7 cellular contexts compared by ENCODE assay signal in the genomic region with DNA sequence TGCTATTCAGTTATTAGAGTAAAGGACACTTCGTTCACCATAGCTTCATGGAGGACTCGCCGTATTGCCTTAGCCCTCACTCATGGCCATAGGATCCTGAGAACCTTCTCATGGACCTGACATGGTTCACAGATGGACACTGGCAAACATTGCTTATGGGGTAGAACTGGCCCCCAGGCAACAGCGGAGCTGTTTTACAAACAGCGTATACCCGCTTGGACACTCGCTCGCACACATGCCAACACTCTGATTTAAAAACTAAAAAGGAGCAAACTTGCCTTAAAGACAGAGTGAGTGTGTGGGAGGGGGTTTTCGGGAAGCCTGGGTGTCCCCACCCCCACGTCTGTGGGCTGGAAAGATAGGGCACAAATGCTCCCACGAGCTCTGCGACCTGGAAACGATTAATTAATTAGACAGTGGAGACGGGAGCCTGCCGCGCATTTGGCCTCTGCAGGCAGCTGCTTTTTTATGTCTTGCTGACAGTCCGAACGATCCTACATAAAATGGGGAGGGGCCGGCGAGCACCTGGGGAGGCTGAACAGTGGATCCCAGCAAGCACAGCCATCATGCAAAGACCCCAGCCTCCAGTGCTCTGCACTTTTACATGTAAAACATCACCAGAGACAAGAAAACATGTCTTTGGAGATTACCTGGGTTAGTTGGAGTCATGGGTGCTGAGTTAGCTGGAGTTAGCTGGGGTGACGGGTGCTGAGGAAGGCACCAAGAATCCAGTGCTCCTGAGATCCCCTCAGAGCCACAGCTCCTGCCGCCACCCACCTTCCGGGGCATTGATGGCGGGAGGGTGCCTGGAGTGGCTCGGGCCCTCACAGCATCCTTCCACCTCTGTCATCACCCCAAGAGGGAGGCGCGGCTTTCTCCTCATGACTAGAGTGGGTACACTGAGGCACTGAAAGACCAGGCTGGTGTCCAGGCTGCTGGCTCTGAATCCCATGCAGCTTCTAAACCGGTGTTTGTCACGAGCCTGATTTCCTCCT.
DNase-seq lines count a peak whose midpoint lies in the region; TF ChIP-seq lines count a peak whose summit lies in the region.
"Not testable (repeated sequence)": the region's sequence is repeated elsewhere in the genome, so short reads cannot be mapped to it uniquely, and the experiment has no call there.

No MANE protein-coding gene starts in this region.

- H3K27ac ChIP-seq in ascending aorta (peak overlapping the region in 1 of 2 donors; percentile 61), esophagus squamous epithelium (peak overlapping the region; percentile 31 to 59 (median 45)), tibial artery (peak overlapping the region; percentile 39 to 64)

- peak overlapping the region; percentile 33; the same call in 1 of the 2 replicates for H3K27ac Mint-ChIP-seq in HFFc6
- H3K27ac Mint-ChIP-seq in immature natural killer cell = peak overlapping the region; percentile 67 to 90 (median 84)
- peak overlapping the region; percentile 88 for H3K27ac Mint-ChIP-seq in mesothelial cell of epicardium

- intact Hi-C loops in ascending aorta (cut with DNase I); esophagus squamous epithelium (cut with DNase I); tibial artery (cut with DNase I; ENCODE audit: low total_unique reads): not testable (repeated sequence)

- peak overlapping the region; percentile 6 for H3K4me3 ChIP-seq in ascending aorta
- H3K4me3 ChIP-seq in esophagus squamous epithelium, tibial artery: not testable (repeated sequence)

- DNase-seq in HFFc6; esophagus squamous epithelium (lab: John Stamatoyannopoulos, UW); immature natural killer cell; mesothelial cell of epicardium (ENCODE audit: low spot score in 2 of 2, unreplicated experiment in 2 of 2); tibial artery: not testable (repeated sequence)
- DNase-seq in ascending aorta (ENCODE audit: low spot score in 2 of 2) (peak in 1 of 2 donors; percentile 59), retina (peak; percentile 63)

- H3K9me3 Mint-ChIP-seq in HFFc6, immature natural killer cell, mesothelial cell of epicardium: not testable (repeated sequence)

- H3K4me3 Mint-ChIP-seq in HFFc6, mesothelial cell of epicardium: not testable (repeated sequence)
- peak overlapping the region in 4 of 5 donors; percentile 27 to 63 (median 44) for H3K4me3 Mint-ChIP-seq in immature natural killer cell

- not testable (repeated sequence) for H3K36me3 Mint-ChIP-seq in HFFc6 (ENCODE audit: low read depth); immature natural killer cell; mesothelial cell of epicardium

- not testable (repeated sequence) for H3K36me3 ChIP-seq in ascending aorta, esophagus squamous epithelium, tibial artery

- not testable (repeated sequence) for TF ChIP-seq POLR2A in esophagus squamous epithelium (IDR thresholded peaks at IDR 0.05)

- not testable (repeated sequence) for TF ChIP-seq CTCF in HFFc6 (IDR thresholded peaks at IDR 0.05); ascending aorta (IDR thresholded peaks at IDR 0.05); esophagus squamous epithelium (IDR thresholded peaks at IDR 0.05); mesothelial cell of epicardium (IDR thresholded peaks at IDR 0.05; ENCODE audit: unreplicated experiment); tibial artery (IDR thresholded peaks at IDR 0.05)

- not testable (repeated sequence) for H3K9me3 ChIP-seq in ascending aorta, esophagus squamous epithelium, tibial artery

- not testable (repeated sequence) for H3K27me3 ChIP-seq in ascending aorta, esophagus squamous epithelium, tibial artery

- 81 to 84% methylated on average over 21 to 25 of the region's 29 CpGs for WGBS in esophagus squamous epithelium, 2 donors

- H3K4me1 ChIP-seq in ascending aorta = peaks cover 3 to 11% of the 10 kb centered on the region in 2 donors
- peaks cover 0 to 17% (median 8%) of the 10 kb centered on the region in 3 donors for H3K4me1 ChIP-seq in esophagus squamous epithelium
- peaks cover 0 to 12% (median 3%) of the 10 kb centered on the region in 4 donors for H3K4me1 ChIP-seq in tibial artery

- H3K27me3 Mint-ChIP-seq in HFFc6 (ENCODE audit: insufficient read depth); immature natural killer cell (ENCODE audit: low read depth in 3 of 3); mesothelial cell of epicardium (ENCODE audit: low read depth): not testable (repeated sequence)

- H3K4me1 Mint-ChIP-seq in HFFc6 (ENCODE audit: low read depth) (peaks cover 13% of the 10 kb centered on the region), immature natural killer cell (peaks cover 23 to 26% of the 10 kb centered on the region in 2 donors), mesothelial cell of epicardium (peaks cover 11% of the 10 kb centered on the region)

Comparison
In these comparisons a context has a peak if more than half of its experiments do, and no peak if none do; other contexts are left out.
1. H3K27ac Mint-ChIP-seq: peak in every context shown above with its lines; median percentile 88 in mesothelial cell of epicardium; 84 in immature natural killer cell; 33 in HFFc6.